ENCODE assay signal across 21 cellular contexts in genomic region chr16:61214780-61215179, GRCh38.
"Had no signal": no experiment of that assay in that cellular context is flagged by ENCODE, and none has a peak within 500 bp of the region (broad histone marks: within the 10 kb centered on the region; RNA-seq: fewer than 3 reads in every experiment).

No MANE protein-coding gene starts in this region.

- H3K27me3 ChIP-seq: MG63, SJSA1 had no signal

- H3K4me3 ChIP-seq: MG63, SJSA1, SK-N-MC had no signal

- H3K9me3 ChIP-seq: MG63, SJSA1 had no signal

- H3K36me3 ChIP-seq: MG63, SJSA1 had no signal

- H3K27ac ChIP-seq: RWPE1, SJSA1, SK-N-MC had no signal

- DNase-seq: IMR-90, Karpas-422, KG1, MG63, NCI-H1092, NCI-H1436 treated with DMSO at 0.1 percent for 48 hours, NCI-H1694, NCI-H187 treated with DMSO at 0.1 percent for 48 hours, NCI-H2029 treated with DMSO at 0.1 percent for 48 hours, NCI-H2171, NCI-H226, NCI-H446, NCI-H510A, NCI-H524 treated with DMSO at 0.1 percent for 48 hours, NCI-H82, PC-3, SHP77 treated with DMSO at 0.1 percent for 48 hours, T-cell had no signal
